Comparison of ENCODE assay signal across 1 cellular context in genomic region chr14:90061849-90062794, GRCh38.
TF ChIP-seq lines count a peak whose summit lies in the region.

TSS of gene KCNK13 (plus strand) at chr14:90061994. CDS start at chr14:90062206, 212 bp downstream.

TF ChIP-seq in SK-N-SH treated with all-trans-retinoic acid at 6 μM for 48 hours, 23 proteins besides CTCF, POLR2A, EP300 and RAD21 (continued from another document):
- TF ChIP-seq TSHZ2 (CRISPR knock-in tag; IDR thresholded peaks at IDR 0.05) (no peak), CREB5 (CRISPR knock-in tag; IDR thresholded peaks at IDR 0.05; ENCODE audit: low read depth) (no peak), CSDC2 (CRISPR knock-in tag; IDR thresholded peaks at IDR 0.05) (no peak), PATZ1 (CRISPR knock-in tag; IDR thresholded peaks at IDR 0.05; ENCODE audit: borderline replicate concordance) (no peak), ZNF70 (CRISPR knock-in tag; IDR thresholded peaks at IDR 0.05) (no peak)
